ENCODE assay signal across 1 cellular context in the genomic region with DNA sequence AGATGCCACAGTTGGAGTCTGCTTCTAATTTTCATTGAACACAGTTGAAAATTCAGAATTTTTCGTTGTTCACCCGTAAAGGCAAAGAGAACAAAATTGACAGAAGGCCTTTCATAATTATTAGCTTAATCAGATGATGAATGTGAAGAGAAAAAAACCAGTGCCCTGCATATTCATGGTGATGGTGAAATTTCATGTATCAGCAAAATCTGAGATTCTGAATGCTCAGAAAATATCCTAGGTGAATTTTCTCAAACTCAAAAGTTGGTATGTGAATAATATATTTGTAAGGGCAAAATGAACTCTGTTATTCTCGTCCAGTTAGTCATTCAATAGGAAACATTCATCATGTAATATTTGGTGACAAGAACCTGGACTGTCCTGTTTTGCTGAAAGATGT.
TF ChIP-seq lines count a peak whose summit lies in the region.

No MANE protein-coding gene starts in this region.

TF ChIP-seq in K562, 482 proteins besides CTCF, POLR2A, EP300 and RAD21 (continued from another document):
- no peak for TF ChIP-seq AFF4 (CRISPR knock-in tag; IDR thresholded peaks at IDR 0.05)
- TF ChIP-seq ZNF316 (IDR thresholded peaks at IDR 0.05) = peak; percentile 82
- no peak for TF ChIP-seq CEBPB (tag; IDR thresholded peaks at IDR 0.05)
- peak; percentile 59 for TF ChIP-seq C11orf30 (IDR thresholded peaks at IDR 0.05; ENCODE audit: low read depth)
- no peak for TF ChIP-seq ESRRA (IDR thresholded peaks at IDR 0.05; ENCODE audit: borderline replicate concordance, low read depth)
- TF ChIP-seq MAFK (IDR thresholded peaks at IDR 0.05; ENCODE audit: low read length) = peak; percentile 61
- TF ChIP-seq MCM7 (IDR thresholded peaks at IDR 0.05) = no peak
- no peak for TF ChIP-seq LARP7 (IDR thresholded peaks at IDR 0.05)
- TF ChIP-seq, protein P1, sequence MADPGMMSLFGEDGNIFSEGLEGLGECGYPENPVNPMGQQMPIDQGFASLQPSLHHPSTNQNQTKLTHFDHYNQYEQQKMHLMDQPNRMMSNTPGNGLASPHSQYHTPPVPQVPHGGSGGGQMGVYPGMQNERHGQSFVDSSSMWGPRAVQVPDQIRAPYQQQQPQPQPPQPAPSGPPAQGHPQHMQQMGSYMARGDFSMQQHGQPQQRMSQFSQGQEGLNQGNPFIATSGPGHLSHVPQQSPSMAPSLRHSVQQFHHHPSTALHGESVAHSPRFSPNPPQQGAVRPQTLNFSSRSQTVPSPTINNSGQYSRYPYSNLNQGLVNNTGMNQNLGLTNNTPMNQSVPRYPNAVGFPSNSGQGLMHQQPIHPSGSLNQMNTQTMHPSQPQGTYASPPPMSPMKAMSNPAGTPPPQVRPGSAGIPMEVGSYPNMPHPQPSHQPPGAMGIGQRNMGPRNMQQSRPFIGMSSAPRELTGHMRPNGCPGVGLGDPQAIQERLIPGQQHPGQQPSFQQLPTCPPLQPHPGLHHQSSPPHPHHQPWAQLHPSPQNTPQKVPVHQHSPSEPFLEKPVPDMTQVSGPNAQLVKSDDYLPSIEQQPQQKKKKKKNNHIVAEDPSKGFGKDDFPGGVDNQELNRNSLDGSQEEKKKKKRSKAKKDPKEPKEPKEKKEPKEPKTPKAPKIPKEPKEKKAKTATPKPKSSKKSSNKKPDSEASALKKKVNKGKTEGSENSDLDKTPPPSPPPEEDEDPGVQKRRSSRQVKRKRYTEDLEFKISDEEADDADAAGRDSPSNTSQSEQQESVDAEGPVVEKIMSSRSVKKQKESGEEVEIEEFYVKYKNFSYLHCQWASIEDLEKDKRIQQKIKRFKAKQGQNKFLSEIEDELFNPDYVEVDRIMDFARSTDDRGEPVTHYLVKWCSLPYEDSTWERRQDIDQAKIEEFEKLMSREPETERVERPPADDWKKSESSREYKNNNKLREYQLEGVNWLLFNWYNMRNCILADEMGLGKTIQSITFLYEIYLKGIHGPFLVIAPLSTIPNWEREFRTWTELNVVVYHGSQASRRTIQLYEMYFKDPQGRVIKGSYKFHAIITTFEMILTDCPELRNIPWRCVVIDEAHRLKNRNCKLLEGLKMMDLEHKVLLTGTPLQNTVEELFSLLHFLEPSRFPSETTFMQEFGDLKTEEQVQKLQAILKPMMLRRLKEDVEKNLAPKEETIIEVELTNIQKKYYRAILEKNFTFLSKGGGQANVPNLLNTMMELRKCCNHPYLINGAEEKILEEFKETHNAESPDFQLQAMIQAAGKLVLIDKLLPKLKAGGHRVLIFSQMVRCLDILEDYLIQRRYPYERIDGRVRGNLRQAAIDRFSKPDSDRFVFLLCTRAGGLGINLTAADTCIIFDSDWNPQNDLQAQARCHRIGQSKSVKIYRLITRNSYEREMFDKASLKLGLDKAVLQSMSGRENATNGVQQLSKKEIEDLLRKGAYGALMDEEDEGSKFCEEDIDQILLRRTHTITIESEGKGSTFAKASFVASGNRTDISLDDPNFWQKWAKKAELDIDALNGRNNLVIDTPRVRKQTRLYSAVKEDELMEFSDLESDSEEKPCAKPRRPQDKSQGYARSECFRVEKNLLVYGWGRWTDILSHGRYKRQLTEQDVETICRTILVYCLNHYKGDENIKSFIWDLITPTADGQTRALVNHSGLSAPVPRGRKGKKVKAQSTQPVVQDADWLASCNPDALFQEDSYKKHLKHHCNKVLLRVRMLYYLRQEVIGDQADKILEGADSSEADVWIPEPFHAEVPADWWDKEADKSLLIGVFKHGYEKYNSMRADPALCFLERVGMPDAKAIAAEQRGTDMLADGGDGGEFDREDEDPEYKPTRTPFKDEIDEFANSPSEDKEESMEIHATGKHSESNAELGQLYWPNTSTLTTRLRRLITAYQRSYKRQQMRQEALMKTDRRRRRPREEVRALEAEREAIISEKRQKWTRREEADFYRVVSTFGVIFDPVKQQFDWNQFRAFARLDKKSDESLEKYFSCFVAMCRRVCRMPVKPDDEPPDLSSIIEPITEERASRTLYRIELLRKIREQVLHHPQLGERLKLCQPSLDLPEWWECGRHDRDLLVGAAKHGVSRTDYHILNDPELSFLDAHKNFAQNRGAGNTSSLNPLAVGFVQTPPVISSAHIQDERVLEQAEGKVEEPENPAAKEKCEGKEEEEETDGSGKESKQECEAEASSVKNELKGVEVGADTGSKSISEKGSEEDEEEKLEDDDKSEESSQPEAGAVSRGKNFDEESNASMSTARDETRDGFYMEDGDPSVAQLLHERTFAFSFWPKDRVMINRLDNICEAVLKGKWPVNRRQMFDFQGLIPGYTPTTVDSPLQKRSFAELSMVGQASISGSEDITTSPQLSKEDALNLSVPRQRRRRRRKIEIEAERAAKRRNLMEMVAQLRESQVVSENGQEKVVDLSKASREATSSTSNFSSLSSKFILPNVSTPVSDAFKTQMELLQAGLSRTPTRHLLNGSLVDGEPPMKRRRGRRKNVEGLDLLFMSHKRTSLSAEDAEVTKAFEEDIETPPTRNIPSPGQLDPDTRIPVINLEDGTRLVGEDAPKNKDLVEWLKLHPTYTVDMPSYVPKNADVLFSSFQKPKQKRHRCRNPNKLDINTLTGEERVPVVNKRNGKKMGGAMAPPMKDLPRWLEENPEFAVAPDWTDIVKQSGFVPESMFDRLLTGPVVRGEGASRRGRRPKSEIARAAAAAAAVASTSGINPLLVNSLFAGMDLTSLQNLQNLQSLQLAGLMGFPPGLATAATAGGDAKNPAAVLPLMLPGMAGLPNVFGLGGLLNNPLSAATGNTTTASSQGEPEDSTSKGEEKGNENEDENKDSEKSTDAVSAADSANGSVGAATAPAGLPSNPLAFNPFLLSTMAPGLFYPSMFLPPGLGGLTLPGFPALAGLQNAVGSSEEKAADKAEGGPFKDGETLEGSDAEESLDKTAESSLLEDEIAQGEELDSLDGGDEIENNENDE (IDR thresholded peaks at IDR 0.05; ENCODE audit: low read depth, low read length) = no peak
- TF ChIP-seq, protein P2, sequence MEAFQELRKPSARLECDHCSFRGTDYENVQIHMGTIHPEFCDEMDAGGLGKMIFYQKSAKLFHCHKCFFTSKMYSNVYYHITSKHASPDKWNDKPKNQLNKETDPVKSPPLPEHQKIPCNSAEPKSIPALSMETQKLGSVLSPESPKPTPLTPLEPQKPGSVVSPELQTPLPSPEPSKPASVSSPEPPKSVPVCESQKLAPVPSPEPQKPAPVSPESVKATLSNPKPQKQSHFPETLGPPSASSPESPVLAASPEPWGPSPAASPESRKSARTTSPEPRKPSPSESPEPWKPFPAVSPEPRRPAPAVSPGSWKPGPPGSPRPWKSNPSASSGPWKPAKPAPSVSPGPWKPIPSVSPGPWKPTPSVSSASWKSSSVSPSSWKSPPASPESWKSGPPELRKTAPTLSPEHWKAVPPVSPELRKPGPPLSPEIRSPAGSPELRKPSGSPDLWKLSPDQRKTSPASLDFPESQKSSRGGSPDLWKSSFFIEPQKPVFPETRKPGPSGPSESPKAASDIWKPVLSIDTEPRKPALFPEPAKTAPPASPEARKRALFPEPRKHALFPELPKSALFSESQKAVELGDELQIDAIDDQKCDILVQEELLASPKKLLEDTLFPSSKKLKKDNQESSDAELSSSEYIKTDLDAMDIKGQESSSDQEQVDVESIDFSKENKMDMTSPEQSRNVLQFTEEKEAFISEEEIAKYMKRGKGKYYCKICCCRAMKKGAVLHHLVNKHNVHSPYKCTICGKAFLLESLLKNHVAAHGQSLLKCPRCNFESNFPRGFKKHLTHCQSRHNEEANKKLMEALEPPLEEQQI (IDR thresholded peaks at IDR 0.05) = no peak
